Comparison of ENCODE assay signal across 18 cellular contexts in genomic region chr16:65666132-65666869, GRCh38.
DNase-seq lines count a peak whose midpoint lies in the region; ATAC-seq and TF ChIP-seq lines count a peak whose summit lies in the region.
"Had no signal": no experiment of that assay in that cellular context is flagged by ENCODE, and none has a peak within 500 bp of the region (broad histone marks: within the 10 kb centered on the region; RNA-seq: fewer than 3 reads in every experiment).

No MANE protein-coding gene starts in this region.

- H3K36me3 Mint-ChIP-seq in brain (no peaks in the 10 kb centered on the region), type B pancreatic cell (peaks cover under 1% of the 10 kb centered on the region)
- H3K36me3 Mint-ChIP-seq: naive B cell had no signal

- H3K36me3 ChIP-seq in MG63, result no peaks in the 10 kb centered on the region
- H3K36me3 ChIP-seq: BE2C had no signal

- H3K9me3 Mint-ChIP-seq in brain (peaks cover 0 to under 1% (median 0%) of the 10 kb centered on the region in 5 experiments), type B pancreatic cell (peaks cover 9% of the 10 kb centered on the region)

- H3K27me3 ChIP-seq in MG63, result no peaks in the 10 kb centered on the region
- H3K27me3 ChIP-seq: BE2C had no signal

- peak overlapping the region in 3 of 5 experiments; percentile 1 to 70 (median 48) for H3K27ac Mint-ChIP-seq in brain
- H3K27ac Mint-ChIP-seq in type B pancreatic cell, result peak overlapping the region; percentile 15
- H3K27ac Mint-ChIP-seq: effector memory CD8-positive, alpha-beta T cell; stimulated activated naive CD8-positive, alpha-beta T cell treated with anti-CD3 and anti-CD28 coated beads, Interleukin-15, amount 100 ng/mL, for 72 hours had no signal

- H3K4me3 Mint-ChIP-seq in brain, result no peak overlapping the region
- H3K4me3 Mint-ChIP-seq in type B pancreatic cell, result no peak overlapping the region
- H3K4me3 Mint-ChIP-seq: effector memory CD8-positive, alpha-beta T cell; naive B cell; stimulated activated naive CD8-positive, alpha-beta T cell treated with anti-CD3 and anti-CD28 coated beads, Interleukin-15, amount 100 ng/mL, for 72 hours had no signal

- H3K9me3 ChIP-seq in MG63, result no peaks in the 10 kb centered on the region
- H3K9me3 ChIP-seq: BE2C had no signal

- H3K27me3 Mint-ChIP-seq in brain, result peaks cover 14% of the 10 kb centered on the region
- H3K27me3 Mint-ChIP-seq in type B pancreatic cell, result peaks cover 9% of the 10 kb centered on the region
- H3K27me3 Mint-ChIP-seq: effector memory CD8-positive, alpha-beta T cell; naive B cell; stimulated activated naive CD8-positive, alpha-beta T cell treated with anti-CD3 and anti-CD28 coated beads, Interleukin-15, amount 100 ng/mL, for 72 hours had no signal

- ATAC-seq in GM18870 (IDR thresholded peaks at IDR 0.05; ENCODE audit: unreplicated experiment), result no peak
- no peak for ATAC-seq in GM18907 (IDR thresholded peaks at IDR 0.05; ENCODE audit: unreplicated experiment)
- ATAC-seq: effector memory CD8-positive, alpha-beta T cell; stimulated activated naive CD8-positive, alpha-beta T cell treated with anti-CD3 and anti-CD28 coated beads, Interleukin-15, amount 100 ng/mL, for 72 hours had no signal

- DNase-seq in MG63, result peak; percentile 33
- peak; percentile 27 for DNase-seq in iris pigment epithelial cell (ENCODE audit: low read depth)
- no peak for DNase-seq in type B pancreatic cell (ENCODE audit: extremely low spot score, unreplicated experiment)
- no peak for DNase-seq in AG20443 (ENCODE audit: low spot score)
- no peak for DNase-seq in DMS153 treated with DMSO at 0.1 percent for 48 hours (lab: John Stamatoyannopoulos, UW; ENCODE audit: unreplicated experiment)
- DNase-seq: activated CD4-positive, alpha-beta T cell treated with anti-CD3 and anti-CD28 coated beads for 4 hours; activated gamma-delta T cell; amniotic stem cell; BE2C; effector memory CD8-positive, alpha-beta T cell; naive B cell; NCI-H1694 treated with DMSO at 0.1 percent for 48 hours; NCI-H345; stimulated activated CD4-positive, alpha-beta T cell treated with anti-CD3 and anti-CD28 coated beads, Interleukin-4, amount 100 ng/mL, for 1 hour; stimulated activated naive CD8-positive, alpha-beta T cell treated with anti-CD3 and anti-CD28 coated beads, Interleukin-15, amount 100 ng/mL, for 72 hours had no signal

- no peak for TF ChIP-seq CTCF in brain (conservative IDR thresholded peaks at IDR 0.05)
- no peak for TF ChIP-seq CTCF in type B pancreatic cell (conservative IDR thresholded peaks at IDR 0.05)

- H3K4me1 Mint-ChIP-seq in brain, result peaks cover 10% of the 10 kb centered on the region
- H3K4me1 Mint-ChIP-seq in type B pancreatic cell (ENCODE audit: unreplicated experiment), result peaks cover 45% of the 10 kb centered on the region
- H3K4me1 Mint-ChIP-seq: naive B cell; stimulated activated naive CD8-positive, alpha-beta T cell treated with anti-CD3 and anti-CD28 coated beads, Interleukin-15, amount 100 ng/mL, for 72 hours had no signal

- no peak overlapping the region for H3K4me3 ChIP-seq in MG63

Comparison
In these comparisons a context has a peak if more than half of its experiments do, and no peak if none do; other contexts are left out.
1. DNase-seq: peak in MG63 (single experiment) and iris pigment epithelial cell (single experiment); none in type B pancreatic cell (single experiment), AG20443 (single experiment) and DMS153 treated with DMSO at 0.1 percent for 48 hours (single experiment).